Comparison of ENCODE assay signal across 8 cellular contexts in the genomic region with DNA sequence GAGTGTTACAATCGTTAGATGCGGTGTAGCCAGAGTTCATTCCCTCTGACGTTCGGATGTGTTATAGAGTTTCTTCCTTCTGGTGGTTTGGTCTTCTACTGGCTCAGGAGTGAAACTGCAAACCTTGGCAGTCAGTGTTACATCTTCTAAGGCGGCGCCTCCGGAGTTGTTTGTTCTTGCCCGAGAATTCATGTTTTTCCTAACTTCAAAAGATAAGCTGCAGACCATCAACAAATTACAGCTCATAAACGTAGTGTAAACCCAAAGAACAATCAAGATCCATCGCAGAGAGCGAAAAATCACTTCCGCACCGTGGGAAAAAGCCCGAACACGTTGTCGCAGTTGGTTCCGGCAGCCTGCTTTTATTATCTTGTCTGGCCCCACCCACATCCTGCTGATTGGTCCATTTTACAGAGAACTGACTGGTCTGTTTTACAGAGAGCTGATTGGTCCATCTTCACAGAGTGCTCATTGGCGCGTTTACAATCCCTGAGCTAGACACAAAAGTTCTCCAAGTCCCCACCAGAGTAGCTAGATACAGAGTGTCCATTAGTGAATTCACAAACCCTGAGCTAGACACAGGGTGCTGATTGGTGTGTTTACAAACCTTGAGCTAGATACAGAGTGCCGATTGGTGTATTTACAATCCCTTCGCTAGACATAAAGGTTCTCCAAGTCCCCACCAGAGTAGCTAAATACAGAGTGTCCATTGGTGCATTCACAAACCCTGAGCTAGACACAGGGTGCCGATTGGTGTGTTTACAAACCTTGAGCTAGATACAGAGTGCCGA. TPM values are rescaled to one million over a fixed set of nuclear protein-coding genes. Genes with fewer than 3 reads are reported as not detected.
A peak's percentile ranks its signal among the peaks of the same experiment; 100 is the strongest.
DNase-seq lines count a peak whose midpoint lies in the region; ATAC-seq, FAIRE-seq and TF ChIP-seq lines count a peak whose summit lies in the region.
"Not testable (repeated sequence)": the region's sequence is repeated elsewhere in the genome, so short reads cannot be mapped to it uniquely, and the experiment has no call there.

No MANE protein-coding gene starts in this region.

- not testable (repeated sequence) for H3K9me3 ChIP-seq in MG63; Peyer's patch; kidney (ENCODE audit: control insufficient read depth in 1 of 2, low read length in 2 of 2); gastrocnemius medialis

- in situ Hi-C loops in gastrocnemius medialis (cut with MboI; ENCODE audit: low sequenced_read_pairs in 4 of 4): not testable (repeated sequence)

- H3K27ac ChIP-seq in Peyer's patch: peak overlapping the region; percentile 86 to 90 (median 88)
- not testable (repeated sequence) for H3K27ac ChIP-seq in kidney (ENCODE audit: low read depth in 2 of 2, low read length in 2 of 2); gastrocnemius medialis

- H3K4me3 ChIP-seq in MG63 (peak overlapping the region; percentile 57), Peyer's patch (peak overlapping the region; percentile 63 to 85 (median 74)), choroid plexus epithelial cell (ENCODE audit: low read depth, low read length) (peak overlapping the region; percentile 72), kidney (ENCODE audit: low read length in 2 of 2) (peak overlapping the region; percentile 48 to 81), gastrocnemius medialis (peak overlapping the region; percentile 52 to 66 (median 58))

- peak overlapping the region; percentile 95 for H3K27ac Mint-ChIP-seq in activated CD8-positive, alpha-beta T cell treated with anti-CD3 and anti-CD28 coated beads for 36 hours

- H3K36me3 Mint-ChIP-seq in activated CD8-positive, alpha-beta T cell treated with anti-CD3 and anti-CD28 coated beads for 36 hours (ENCODE audit: low read depth): not testable (repeated sequence)

- H3K4me1 Mint-ChIP-seq in activated CD8-positive, alpha-beta T cell treated with anti-CD3 and anti-CD28 coated beads for 36 hours (ENCODE audit: low read depth): peaks cover 28% of the 10 kb centered on the region

- TF ChIP-seq POLR2A in Peyer's patch (IDR thresholded peaks at IDR 0.05); gastrocnemius medialis (IDR thresholded peaks at IDR 0.05): not testable (repeated sequence)

- FAIRE-seq in G401.6 (lab: Jason Lieb, UNC): peak; percentile 93
- not testable (repeated sequence) for FAIRE-seq in kidney (lab: Jason Lieb, UNC); urothelium cell line (lab: Jason Lieb, UNC)

- intact Hi-C loops in activated CD8-positive, alpha-beta T cell treated with anti-CD3 and anti-CD28 coated beads for 36 hours (cut with micrococcal nuclease): loop anchor here (2.0 to 10.0 kb wide), 2 partner anchors 75 to 119 kb away; no protein-coding TSS in a partner anchor
- intact Hi-C loops in kidney (cut with DNase I); gastrocnemius medialis (cut with DNase I; ENCODE audit: low total_unique reads): not testable (repeated sequence)

- H3K4me1 ChIP-seq in Peyer's patch; kidney (ENCODE audit: control insufficient read depth in 1 of 2, insufficient read depth in 1 of 2, low read depth in 1 of 2, low read length in 2 of 2): not testable (repeated sequence)
- peaks cover 0 to 19% of the 10 kb centered on the region in 2 donors for H3K4me1 ChIP-seq in gastrocnemius medialis

- not testable (repeated sequence) for H3K27me3 ChIP-seq in MG63, Peyer's patch
- H3K27me3 ChIP-seq in gastrocnemius medialis: peaks cover 0 to 34% (median 3%) of the 10 kb centered on the region in 3 donors

- peak overlapping the region; percentile 78 for H3K4me3 Mint-ChIP-seq in activated CD8-positive, alpha-beta T cell treated with anti-CD3 and anti-CD28 coated beads for 36 hours

- CTCF ChIA-PET in activated CD8-positive, alpha-beta T cell treated with anti-CD3 and anti-CD28 coated beads for 36 hours (lab: Charles Lee): interaction anchor here (0.7 to 6.2 kb wide), 9 partner anchors 10 to 150 kb away, joined by 3 to 33 read pairs (median 4); no protein-coding TSS in a partner anchor

- not testable (repeated sequence) for H3K36me3 ChIP-seq in MG63; Peyer's patch; kidney (ENCODE audit: control insufficient read depth in 1 of 2, insufficient read depth in 2 of 2, low read length in 2 of 2); gastrocnemius medialis

- peak in 2 of 6 experiments; percentile 21 to 24 for TF ChIP-seq CTCF in Peyer's patch (IDR thresholded peaks at IDR 0.05)
- TF ChIP-seq CTCF in activated CD8-positive, alpha-beta T cell treated with anti-CD3 and anti-CD28 coated beads for 36 hours (IDR thresholded peaks at IDR 0.05); choroid plexus epithelial cell (conservative IDR thresholded peaks at IDR 0.05; ENCODE audit: low read depth, low read length); kidney (IDR thresholded peaks at IDR 0.05; ENCODE audit: borderline replicate concordance, extremely low read depth, insufficient read depth); gastrocnemius medialis (IDR thresholded peaks at IDR 0.05 in 4 of 5, conservative IDR thresholded peaks at IDR 0.05 in 1 of 5): not testable (repeated sequence)

- not testable (repeated sequence) for H3K9me3 Mint-ChIP-seq in activated CD8-positive, alpha-beta T cell treated with anti-CD3 and anti-CD28 coated beads for 36 hours

- peak; percentile 21 for ATAC-seq in activated CD8-positive, alpha-beta T cell treated with anti-CD3 and anti-CD28 coated beads for 36 hours
- ATAC-seq in gastrocnemius medialis: not testable (repeated sequence)

- POLR2A ChIA-PET in activated CD8-positive, alpha-beta T cell treated with anti-CD3 and anti-CD28 coated beads for 36 hours (lab: Charles Lee): interaction anchor here (1.1 to 7.2 kb wide), 12 partner anchors 9 to 1028 kb away, joined by 3 to 62 read pairs (median 6); a partner anchor contains a TSS

- DNase-seq in MG63 (peak; percentile 51), Peyer's patch (peak in 1 of 3 donors; percentile 61), choroid plexus epithelial cell (ENCODE audit: low read depth) (peak; percentile 2), gastrocnemius medialis (peak in 1 of 2 donors; percentile 12), urothelium cell line (ENCODE audit: low spot score) (peak; percentile 63)
- DNase-seq in activated CD8-positive, alpha-beta T cell treated with anti-CD3 and anti-CD28 coated beads for 36 hours: peak; percentile 86
- DNase-seq in kidney: not testable (repeated sequence)

- not testable (repeated sequence) for H3K27me3 Mint-ChIP-seq in activated CD8-positive, alpha-beta T cell treated with anti-CD3 and anti-CD28 coated beads for 36 hours

- not testable (repeated sequence) for H3K9ac ChIP-seq in kidney (ENCODE audit: low read length in 2 of 2)

RNA-seq across cellular contexts. Expression of a gene that starts 58.0 kb away (rescaled TPM):
- 46.5 and 56.2 TPM in 2 replicates for total RNA-seq in MG63 (2014; rRNA removed; shearing (Covaris generic); ENCODE audit: low replicate concordance)
- 10 to 100 TPM; 52.2 to 71.4 (median 64.2) TPM for total RNA-seq in Peyer's patch
- total RNA-seq in activated CD8-positive, alpha-beta T cell treated with anti-CD3 and anti-CD28 coated beads for 36 hours: 10 to 100 TPM; 45.6 to 46.4 TPM
- total RNA-seq in kidney: 47.7 TPM
- 33.9 TPM for polyA plus RNA-seq in kidney (ENCODE audit: insufficient read depth, low read depth, low replicate concordance)
- 10 to 100 TPM; 33.6 to 45.1 (median 36.1) TPM for total RNA-seq in gastrocnemius medialis
